1 cellular context compared by ENCODE assay signal in genomic region chr2:195595825-195596224, GRCh38.
A peak's percentile ranks its signal among the peaks of the same experiment; 100 is the strongest.
TF ChIP-seq lines count a peak whose summit lies in the region.

No MANE protein-coding gene starts in this region.

TF ChIP-seq in K562, 482 proteins besides CTCF, POLR2A, EP300 and RAD21 (continued from another document and continues in another):
- TF ChIP-seq FOXP4 (CRISPR knock-in tag; IDR thresholded peaks at IDR 0.05; ENCODE audit: borderline replicate concordance) = no peak
- TF ChIP-seq STAT5A (IDR thresholded peaks at IDR 0.05; ENCODE audit: borderline replicate concordance, low read length) = peak; percentile 87
- TF ChIP-seq PTTG1 (tag; IDR thresholded peaks at IDR 0.05; ENCODE audit: low read depth) = no peak
- TF ChIP-seq SMAD2 (IDR thresholded peaks at IDR 0.05; ENCODE audit: low read depth, low read length) = no peak
- no peak for TF ChIP-seq ZNF583 (CRISPR knock-in tag; IDR thresholded peaks at IDR 0.05)
- peak; percentile 96 for TF ChIP-seq TCF3 (CRISPR knock-in tag; IDR thresholded peaks at IDR 0.05)
- TF ChIP-seq NCOA2 (IDR thresholded peaks at IDR 0.05; ENCODE audit: partially characterized antibody in 2 of 2) = no peak
- TF ChIP-seq ZBTB2 (IDR thresholded peaks at IDR 0.05) = peak; percentile 70; the same call in 1 of the 2 replicates
- TF ChIP-seq MAFF (IDR thresholded peaks at IDR 0.05; ENCODE audit: low read length) = no peak
- TF ChIP-seq ZNF232 (CRISPR knock-in tag; IDR thresholded peaks at IDR 0.05) = no peak
- no peak for TF ChIP-seq U2AF1 (optimal IDR thresholded peaks at IDR 0.05; ENCODE audit: low read depth, low read length)
- no peak for TF ChIP-seq EWSR1 (IDR thresholded peaks at IDR 0.05; ENCODE audit: borderline replicate concordance, low read depth, partially characterized antibody)
- TF ChIP-seq ELF4 (CRISPR knock-in tag; IDR thresholded peaks at IDR 0.05) = no peak
- TF ChIP-seq RB1 (IDR thresholded peaks at IDR 0.05; ENCODE audit: low read depth) = no peak
- peak; percentile 35 to 56; a peak in 1 of 4 replicates for TF ChIP-seq MAZ (CRISPR knock-in tag; conservative IDR thresholded peaks at IDR 0.05 in 1 of 2, IDR thresholded peaks at IDR 0.05 in 1 of 2)
- no peak for TF ChIP-seq ZFPM2 (CRISPR knock-in tag; IDR thresholded peaks at IDR 0.05)
- no peak for TF ChIP-seq ZNF780A (CRISPR knock-in tag; IDR thresholded peaks at IDR 0.05)
- TF ChIP-seq ZBTB8A (IDR thresholded peaks at IDR 0.05; ENCODE audit: partially characterized antibody) = no peak
- no peak for TF ChIP-seq ZNF146 (CRISPR knock-in tag; IDR thresholded peaks at IDR 0.05; ENCODE audit: unreplicated experiment)
- TF ChIP-seq GATAD2B (IDR thresholded peaks at IDR 0.05; ENCODE audit: borderline replicate concordance) = peak; percentile 51; the same call in 1 of the 2 replicates
- TF ChIP-seq BRF1 (IDR thresholded peaks at IDR 0.05; ENCODE audit: borderline replicate concordance, extremely low read depth, insufficient read length) = no peak
- TF ChIP-seq ZKSCAN8 (CRISPR knock-in tag; IDR thresholded peaks at IDR 0.05) = no peak
- TF ChIP-seq NCOR1 (IDR thresholded peaks at IDR 0.05) = peak; percentile 93
- peak; percentile 79; the same call in 1 of the 2 replicates for TF ChIP-seq SMARCC2 (IDR thresholded peaks at IDR 0.05; ENCODE audit: low read depth)
- no peak for TF ChIP-seq REST (CRISPR knock-in tag; IDR thresholded peaks at IDR 0.05; ENCODE audit: low read depth)
- TF ChIP-seq VEZF1 (CRISPR knock-in tag; IDR thresholded peaks at IDR 0.05) = peak; percentile 41; the same call in 1 of the 2 replicates
- TF ChIP-seq HMBOX1 (IDR thresholded peaks at IDR 0.05) = 0 out of 2 replicates have a peak, but pooled peaks have one; percentile 38
- no peak for TF ChIP-seq FOXJ3 (CRISPR knock-in tag; IDR thresholded peaks at IDR 0.05)
- TF ChIP-seq MNT (conservative IDR thresholded peaks at IDR 0.05) = 0 out of 4 replicates have a peak, but pooled peaks have one; percentile 14 to 30
- peak; percentile 88; the same call in 1 of the 2 replicates for TF ChIP-seq MTA1 (IDR thresholded peaks at IDR 0.05; ENCODE audit: borderline replicate concordance)
- TF ChIP-seq SRF (CRISPR knock-in tag; IDR thresholded peaks at IDR 0.05) = 0 out of 4 replicates have a peak, but pooled peaks of 1 of the 2 experiments have one; percentile 58
- no peak for TF ChIP-seq BDP1 (IDR thresholded peaks at IDR 0.05; ENCODE audit: insufficient read depth, insufficient read length)
- TF ChIP-seq ELF2 (CRISPR knock-in tag; IDR thresholded peaks at IDR 0.05) = no peak
- no peak for TF ChIP-seq WHSC1 (IDR thresholded peaks at IDR 0.05; ENCODE audit: low read length)
- no peak for TF ChIP-seq SMARCB1 (IDR thresholded peaks at IDR 0.05; ENCODE audit: insufficient read length, low read depth)
- no peak for TF ChIP-seq ERF (CRISPR knock-in tag; IDR thresholded peaks at IDR 0.05)
- no peak for TF ChIP-seq ZNF24 (IDR thresholded peaks at IDR 0.05)
- TF ChIP-seq NELFE (IDR thresholded peaks at IDR 0.05; ENCODE audit: insufficient read depth, insufficient read length) = no peak
- TF ChIP-seq ZNF668 (CRISPR knock-in tag; IDR thresholded peaks at IDR 0.05) = no peak
- no peak for TF ChIP-seq ZBTB9 (CRISPR knock-in tag; IDR thresholded peaks at IDR 0.05)
- no peak for TF ChIP-seq POLR3G (IDR thresholded peaks at IDR 0.05; ENCODE audit: extremely low read depth, insufficient read length, insufficient replicate concordance)
- peak; percentile 47 for TF ChIP-seq ZNF592 (IDR thresholded peaks at IDR 0.05)
- TF ChIP-seq SIX5 (IDR thresholded peaks at IDR 0.05; ENCODE audit: borderline replicate concordance in 1 of 2, insufficient read depth in 1 of 2, low read depth in 1 of 2, low read length in 2 of 2) = no peak
- no peak for TF ChIP-seq ZNF324 (CRISPR knock-in tag; IDR thresholded peaks at IDR 0.05)
- TF ChIP-seq STAT6 (CRISPR knock-in tag; IDR thresholded peaks at IDR 0.05) = no peak
